Comparison of ENCODE assay signal across 20 cellular contexts in genomic region chrX:43939187-43939926, GRCh38. TPM values are rescaled to one million over a fixed set of nuclear protein-coding genes. Genes with fewer than 3 reads are reported as not detected.
A peak's percentile ranks its signal among the peaks of the same experiment; 100 is the strongest.
DNase-seq lines count a peak whose midpoint lies in the region; ATAC-seq, FAIRE-seq and TF ChIP-seq lines count a peak whose summit lies in the region.
"Had no signal": no experiment of that assay in that cellular context is flagged by ENCODE, and none has a peak within 500 bp of the region (broad histone marks: within the 10 kb centered on the region; RNA-seq: fewer than 3 reads in every experiment).

No MANE protein-coding gene starts in this region.

- no peak overlapping the region for H3K4me2 ChIP-seq in A549

- no peak for TF ChIP-seq POLR2A in A549 (IDR thresholded peaks at IDR 0.05; ENCODE audit: low read length)

- POLR2A ChIA-PET in A549 (lab: Yijun Ruan, JAX): no interaction called here
- POLR2A ChIA-PET in CD8-positive, alpha-beta memory T cell (lab: Charles Lee): no interaction called here

- CTCF ChIA-PET in A549 (lab: Yijun Ruan, JAX): interaction anchor here (1.3 to 3.0 kb wide), 9 partner anchors 11 to 125 kb away, joined by 4 to 30 read pairs (median 5); no protein-coding TSS in a partner anchor
- CTCF ChIA-PET in CD8-positive, alpha-beta memory T cell (lab: Charles Lee): no interaction called here

- H3K27me3 Mint-ChIP-seq in CD8-positive, alpha-beta memory T cell: peaks cover 3 to 6% of the 10 kb centered on the region in 2 donors
- H3K27me3 Mint-ChIP-seq: activated naive CD8-positive, alpha-beta T cell treated with anti-CD3 and anti-CD28 coated beads, Interleukin-2, amount 50 U/mL, for 24 hours had no signal

- no peak overlapping the region for H3K4me3 Mint-ChIP-seq in CD8-positive, alpha-beta memory T cell
- H3K4me3 Mint-ChIP-seq: activated naive CD8-positive, alpha-beta T cell treated with anti-CD3 and anti-CD28 coated beads, Interleukin-2, amount 50 U/mL, for 24 hours; immature natural killer cell; type B pancreatic cell had no signal

- no peaks in the 10 kb centered on the region for H3K36me3 ChIP-seq in CD8-positive, alpha-beta memory T cell (ENCODE audit: insufficient read depth, low read length)
- H3K36me3 ChIP-seq: gastroesophageal sphincter, pancreas had no signal

- ATAC-seq in A549 (no peak), HG03432 (IDR thresholded peaks at IDR 0.05; ENCODE audit: unreplicated experiment) (no peak)
- ATAC-seq: activated CD4-positive, CD25-positive, alpha-beta regulatory T cell treated with anti-CD3 and anti-CD28 coated beads, Interleukin-2, amount 50 U/mL, for 24 hours; activated naive CD8-positive, alpha-beta T cell treated with anti-CD3 and anti-CD28 coated beads, Interleukin-2, amount 50 U/mL, for 24 hours; gastroesophageal sphincter had no signal

- H3K36me3 Mint-ChIP-seq in CD8-positive, alpha-beta memory T cell: no peaks in the 10 kb centered on the region
- H3K36me3 Mint-ChIP-seq: immature natural killer cell, type B pancreatic cell had no signal

- H3K4me3 ChIP-seq in A549 (no peak overlapping the region), cardiac fibroblast (replicated peaks in 1 of 2; ENCODE audit: low read depth in 2 of 2, low read length in 2 of 2) (no peak overlapping the region)
- no peak overlapping the region for H3K4me3 ChIP-seq in CD8-positive, alpha-beta memory T cell (ENCODE audit: low read length)
- H3K4me3 ChIP-seq: gastroesophageal sphincter, pancreas had no signal

- no peaks in the 10 kb centered on the region for H3K9me3 ChIP-seq in A549
- no peaks in the 10 kb centered on the region for H3K9me3 ChIP-seq in CD8-positive, alpha-beta memory T cell (ENCODE audit: low read length)
- H3K9me3 ChIP-seq: gastroesophageal sphincter, pancreas had no signal

- TF ChIP-seq RAD21 in A549 (conservative IDR thresholded peaks at IDR 0.05 in 1 of 2, IDR thresholded peaks at IDR 0.05 in 1 of 2): peak in 1 of 2 experiments; percentile 20; a peak in 2 of 5 replicates

- no peak overlapping the region for H3K27ac Mint-ChIP-seq in CD8-positive, alpha-beta memory T cell
- H3K27ac Mint-ChIP-seq: activated naive CD8-positive, alpha-beta T cell treated with anti-CD3 and anti-CD28 coated beads, Interleukin-2, amount 50 U/mL, for 24 hours; immature natural killer cell; type B pancreatic cell had no signal

- no peak for TF ChIP-seq EP300 in A549 (IDR thresholded peaks at IDR 0.05)

- no peaks in the 10 kb centered on the region for H3K9me3 Mint-ChIP-seq in CD8-positive, alpha-beta memory T cell
- H3K9me3 Mint-ChIP-seq: activated naive CD8-positive, alpha-beta T cell treated with anti-CD3 and anti-CD28 coated beads, Interleukin-2, amount 50 U/mL, for 24 hours; immature natural killer cell had no signal

- H3K4me1 Mint-ChIP-seq in CD8-positive, alpha-beta memory T cell: no peaks in the 10 kb centered on the region
- H3K4me1 Mint-ChIP-seq: activated naive CD8-positive, alpha-beta T cell treated with anti-CD3 and anti-CD28 coated beads, Interleukin-2, amount 50 U/mL, for 24 hours; immature natural killer cell had no signal

- TF ChIP-seq CTCF in A549 (IDR thresholded peaks at IDR 0.05) (peak; percentile 17; the same call in 1 of the 3 replicates), cardiac fibroblast (IDR thresholded peaks at IDR 0.05; ENCODE audit: low read depth, low read length) (no peak)

- no peak overlapping the region for H3K27ac ChIP-seq in A549
- no peak overlapping the region for H3K27ac ChIP-seq in CD8-positive, alpha-beta memory T cell (ENCODE audit: low read depth, low read length)
- H3K27ac ChIP-seq: gastroesophageal sphincter, pancreas had no signal

- WGBS in A549 (ENCODE audit: missing lambda C conversion rate): 89% methylated on average over 3 of the region's 3 CpGs

- FAIRE-seq in A549 (lab: Jason Lieb, UNC): peak; percentile 7
- FAIRE-seq in islet of Langerhans (lab: Jason Lieb, UNC): peak; percentile 86
- FAIRE-seq: pancreas had no signal

- H3K27me3 ChIP-seq in CD8-positive, alpha-beta memory T cell (ENCODE audit: insufficient read depth, low read length, poor library complexity, severe bottlenecking): no peaks in the 10 kb centered on the region
- H3K27me3 ChIP-seq: gastroesophageal sphincter had no signal

- DNase-seq in A549 (ENCODE audit: low read depth in 1 of 2, low spot score in 1 of 2): peak in 1 of 2 experiments; percentile 13
- DNase-seq in LHCN-M2 (ENCODE audit: low read depth): peak; percentile 6
- peak; percentile 18 to 50 for DNase-seq in cardiac fibroblast (ENCODE audit: low read depth in 2 of 2)
- DNase-seq in NK-92 (lab: John Stamatoyannopoulos, UW; ENCODE audit: unreplicated experiment): no peak
- no peak for DNase-seq in CD8-positive, alpha-beta memory T cell
- no peak for DNase-seq in UCSD-AML1 (lab: John Stamatoyannopoulos, UW; ENCODE audit: unreplicated experiment)
- DNase-seq: activated naive CD8-positive, alpha-beta T cell treated with anti-CD3 and anti-CD28 coated beads, Interleukin-2, amount 50 U/mL, for 24 hours; activated T-cell treated with anti-CD3 and anti-CD28 coated beads for 4 hours; DMS79; HCEC 1CT; immature natural killer cell; MV-4-11; pancreas; SW 1271 had no signal

- no peaks in the 10 kb centered on the region for H3K4me1 ChIP-seq in A549
- no peaks in the 10 kb centered on the region for H3K4me1 ChIP-seq in CD8-positive, alpha-beta memory T cell (ENCODE audit: insufficient read depth, low read length)
- H3K4me1 ChIP-seq: gastroesophageal sphincter, pancreas had no signal

TF ChIP-seq in A549, 52 proteins besides CTCF, POLR2A, EP300 and RAD21:
- TF ChIP-seq FOXS1 (CRISPR knock-in tag; IDR thresholded peaks at IDR 0.05) (no peak), SMC3 (IDR thresholded peaks at IDR 0.05) (peak; percentile 18; the same call in 1 of the 3 replicates)

RNA-seq across cellular contexts. Expression of gene NDP, which starts 33.8 kb away (rescaled TPM):
- polyA plus RNA-seq in A549 (2011; rRNA removed): not detected in 2 replicates
- not detected in 2 replicates for polyA plus RNA-seq in A549 (2012; cell fraction: cytosol; rRNA removed)
- polyA plus RNA-seq in A549 (2012; cell fraction: nucleus; rRNA removed): not detected in 2 replicates
- not detected in 3 replicates for polyA plus RNA-seq in A549 (2017; fragmentation: RNase III; extraction: RNeasy Plus Mini Kit Qiagen cat#74134 plus additional on column Dnase treatment)
- not detected in 2 replicates for polyA minus RNA-seq in A549 (2011; rRNA and poly(A)+ RNA removed)
- total RNA-seq in LHCN-M2 (2014; rRNA removed): 1.1 and 1.8 TPM in 2 replicates
- 0.35 TPM for polyA plus RNA-seq in LHCN-M2 (2012)
- not detected for total RNA-seq in CD8-positive, alpha-beta memory T cell
- polyA plus RNA-seq in CD8-positive, alpha-beta memory T cell: not detected
- total RNA-seq: gastroesophageal sphincter, pancreas had no signal
- polyA plus RNA-seq: immature natural killer cell, pancreas had no signal

RNA-seq across cellular contexts. Expression of gene MAOB, which starts 57.1 kb away (rescaled TPM):
- polyA plus RNA-seq in A549 (2011; rRNA removed): 0.35 and 0.48 TPM in 2 replicates
- 0.10 and 0.13 TPM in 2 replicates for polyA plus RNA-seq in A549 (2012; cell fraction: cytosol; rRNA removed)
- polyA plus RNA-seq in A549 (2012; cell fraction: nucleus; rRNA removed): 0.07 TPM in 2 replicates
- polyA plus RNA-seq in A549 (2017; fragmentation: RNase III; extraction: RNeasy Plus Mini Kit Qiagen cat#74134 plus additional on column Dnase treatment): 0.05 to 0.09 TPM (median 0.05 TPM) in 3 replicates
- polyA minus RNA-seq in A549 (2011; rRNA and poly(A)+ RNA removed): 0.08 and 0.15 TPM in 2 replicates
- not detected in 2 replicates for total RNA-seq in LHCN-M2 (2014; rRNA removed)
- polyA plus RNA-seq in LHCN-M2 (2012): 0.18 TPM
- not detected for total RNA-seq in CD8-positive, alpha-beta memory T cell
- polyA plus RNA-seq in CD8-positive, alpha-beta memory T cell: 0.43 TPM
- total RNA-seq: dermis microvascular lymphatic vessel endothelial cell had no signal

Comparison
In these comparisons a context has a peak if more than half of its experiments do, and no peak if none do; other contexts are left out.
1. DNase-seq: peak in LHCN-M2 (single experiment) and cardiac fibroblast (2 of 2); none in NK-92 (single experiment), CD8-positive, alpha-beta memory T cell (0 of 5) and UCSD-AML1 (single experiment).